27 cellular contexts compared by ENCODE assay signal in the genomic region with DNA sequence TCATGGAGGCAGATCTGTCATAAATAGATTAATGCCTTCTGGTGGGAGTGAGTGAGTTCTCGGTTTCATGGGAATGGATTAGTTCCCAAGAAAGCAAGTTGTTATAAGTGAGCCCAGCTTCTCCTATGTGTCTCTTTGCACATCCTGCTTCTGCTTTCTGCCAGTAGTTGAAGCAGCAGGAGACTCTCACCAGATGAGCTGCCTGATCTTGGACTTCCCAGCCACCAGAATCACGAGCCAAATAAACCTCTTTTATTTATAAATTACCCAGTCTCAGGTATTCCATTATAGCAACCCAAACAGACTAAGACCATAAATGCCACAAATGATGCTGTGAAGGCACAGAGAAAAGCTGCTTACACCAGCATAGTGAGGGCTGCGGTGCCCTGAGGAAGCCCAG. TPM values are rescaled to one million over a fixed set of nuclear protein-coding genes. Genes with fewer than 3 reads are reported as not detected.
DNase-seq lines count a peak whose midpoint lies in the region; ATAC-seq and TF ChIP-seq lines count a peak whose summit lies in the region.
"Had no signal": no experiment of that assay in that cellular context is flagged by ENCODE, and none has a peak within 500 bp of the region (broad histone marks: within the 10 kb centered on the region; RNA-seq: fewer than 3 reads in every experiment).

No MANE protein-coding gene starts in this region.

- CTCF ChIA-PET in HCT116 (lab: Charles Lee) (interaction anchor here (0.6 kb wide), 1 partner anchor 8 kb away, joined by 5 read pairs; no protein-coding TSS in a partner anchor), HEK293 (lab: Yijun Ruan, JAX) (interaction anchor here (1.1 to 1.2 kb wide), 3 partner anchors 115 to 324 kb away, joined by 3 to 5 read pairs (median 3); no protein-coding TSS in a partner anchor)

- H3K27ac ChIP-seq in HCT116 (ENCODE audit: low read depth, low read length), result no peak overlapping the region
- H3K27ac ChIP-seq in HEK293 (ENCODE audit: extremely low read depth, low read depth, low read length), result no peak overlapping the region
- H3K27ac ChIP-seq in right atrium auricular region, result no peak overlapping the region
- H3K27ac ChIP-seq in brain microvascular endothelial cell, result no peak overlapping the region
- H3K27ac ChIP-seq: BLaER1 had no signal

- no peaks in the 10 kb centered on the region for H3K9me2 ChIP-seq in HCT116 (ENCODE audit: insufficient read depth)

- TF ChIP-seq RAD21 in HCT116 (IDR thresholded peaks at IDR 0.05; ENCODE audit: low read depth), result no peak

- no peak for TF ChIP-seq POLR2A in HCT116 (IDR thresholded peaks at IDR 0.05; ENCODE audit: borderline replicate concordance, extremely low read depth, insufficient read depth, insufficient read length)

- H2AFZ ChIP-seq in HCT116 (ENCODE audit: low read depth, low read length, poor library complexity, severe bottlenecking), result no peak overlapping the region

- POLR2A ChIA-PET in HCT116 (lab: Charles Lee) (no interaction called here), HEK293 (lab: Yijun Ruan, JAX) (no interaction called here)

- no peak overlapping the region for H3K4me2 ChIP-seq in HCT116 (ENCODE audit: low read length)
- H3K4me2 ChIP-seq: BLaER1 had no signal

- in situ Hi-C loops in brain microvascular endothelial cell (cut with HindIII; ENCODE audit: low pct_ligation_motif_present, low sequenced_read_pairs), result no loop called here

- TF ChIP-seq CTCF in HCT116 (IDR thresholded peaks at IDR 0.05 in 2 of 3, conservative IDR thresholded peaks at IDR 0.05 in 1 of 3; ENCODE audit: borderline replicate concordance in 1 of 3, insufficient read depth in 1 of 3, low read depth in 2 of 3, low read length in 2 of 3) (no peak), HEK293 (tag by site-specific recombination; IDR thresholded peaks at IDR 0.05) (no peak), right atrium auricular region (IDR thresholded peaks at IDR 0.05) (no peak), brain microvascular endothelial cell (IDR thresholded peaks at IDR 0.05; ENCODE audit: low read depth, low read length, missing control alignments) (no peak)

- H3K4me3 ChIP-seq in HCT116 (replicated peaks in 1 of 2; ENCODE audit: low read depth in 1 of 2, low read length in 2 of 2) (no peak overlapping the region), HEK293 (ENCODE audit: low read depth, low read length) (no peak overlapping the region), right atrium auricular region (no peak overlapping the region), brain microvascular endothelial cell (ENCODE audit: low read depth, low read length) (no peak overlapping the region)
- H3K4me3 ChIP-seq: BLaER1, GM12878 had no signal

- intact Hi-C loops in HCT116 (cut with micrococcal nuclease), result loop anchor here (10.0 kb wide), 1 partner anchor 94 kb away; a partner anchor contains a TSS

- ATAC-seq in HCT116, result no peak
- ATAC-seq: GM12878 had no signal

- DNase-seq in HCT116 (ENCODE audit: low read depth, low spot score), result no peak
- DNase-seq in left kidney (ENCODE audit: low read depth, low spot score), result peak; percentile 9
- DNase-seq in right atrium auricular region (ENCODE audit: low spot score), result no peak
- DNase-seq in brain microvascular endothelial cell, result no peak
- DNase-seq: 8988T; ACHN; BE2C; C1 segment of cervical spinal cord; CD4-positive, alpha-beta memory T cell; CD4-positive, CD25-positive, alpha-beta regulatory T cell; CD8-positive, alpha-beta memory T cell; COR-L47; DMS 273 treated with DMSO at 0.1 percent for 48 hours; DMS153; DMS53; DMS79; DND-41; EL; GDM1 had no signal

- RAD21 ChIA-PET in HCT116 (lab: Charles Lee; ENCODE audit: low non-redundant PET in 1 of 2, low total read pairs in 2 of 2, uncharacterized antibody in 2 of 2, unreplicated experiment in 2 of 2), result no interaction called here

- no peak overlapping the region for H3K9ac ChIP-seq in HCT116 (ENCODE audit: low read length)
- H3K9ac ChIP-seq: BLaER1 had no signal

- no peaks in the 10 kb centered on the region for H3K27me3 ChIP-seq in HCT116 (ENCODE audit: insufficient read depth, low read length)
- no peaks in the 10 kb centered on the region for H3K27me3 ChIP-seq in right atrium auricular region
- no peaks in the 10 kb centered on the region for H3K27me3 ChIP-seq in brain microvascular endothelial cell (replicated peaks)
- H3K27me3 ChIP-seq: BE2C, BLaER1 had no signal

- H4K20me1 ChIP-seq in HCT116 (ENCODE audit: insufficient read depth), result no peaks in the 10 kb centered on the region
- H4K20me1 ChIP-seq: BLaER1 had no signal

- no TSS peak for BruUV-seq in HCT116 (replicated peaks; lab: Mats Ljungman, UMichigan)

- H3K79me2 ChIP-seq in HCT116 (ENCODE audit: insufficient read depth, low read length), result no peaks in the 10 kb centered on the region

- H3K4me1 ChIP-seq in HCT116 (ENCODE audit: control insufficient read depth in 1 of 2, insufficient read depth in 2 of 2, low read length in 2 of 2) (peaks cover 13 to 23% of the 10 kb centered on the region in 2 experiments), HEK293 (ENCODE audit: control insufficient read depth, insufficient read depth, low read length) (no peaks in the 10 kb centered on the region), right atrium auricular region (no peaks in the 10 kb centered on the region)
- H3K4me1 ChIP-seq: BE2C, BLaER1 had no signal

- H3K9me3 ChIP-seq in HCT116 (ENCODE audit: control insufficient read depth in 1 of 2, insufficient read depth in 1 of 2, low read depth in 1 of 2, low read length in 2 of 2) (peaks cover 3 to 10% of the 10 kb centered on the region in 2 experiments; a peak in 1 of 4 replicates), HEK293 (ENCODE audit: control insufficient read depth, insufficient read depth, low read depth, low read length) (no peaks in the 10 kb centered on the region), right atrium auricular region (peaks cover 0 to 11% of the 10 kb centered on the region in 2 donors)
- H3K9me3 ChIP-seq: BE2C, BLaER1 had no signal

- no peaks in the 10 kb centered on the region for H3K36me3 ChIP-seq in HCT116 (ENCODE audit: control insufficient read depth in 1 of 2, insufficient read depth in 2 of 2, low read length in 2 of 2)
- H3K36me3 ChIP-seq in HEK293 (ENCODE audit: control insufficient read depth in 2 of 2, insufficient read depth in 1 of 2, low read length in 2 of 2), result no peaks in the 10 kb centered on the region
- H3K36me3 ChIP-seq in right atrium auricular region, result no peaks in the 10 kb centered on the region
- no peaks in the 10 kb centered on the region for H3K36me3 ChIP-seq in brain microvascular endothelial cell (replicated peaks)
- H3K36me3 ChIP-seq: BE2C, BLaER1 had no signal

TF ChIP-seq in HCT116, 20 proteins besides CTCF, POLR2A, EP300 and RAD21:
- TF ChIP-seq CBX3 (IDR thresholded peaks at IDR 0.05; ENCODE audit: low read depth) (0 out of 2 replicates have a peak, but pooled peaks have one; percentile 25), EGR1 (IDR thresholded peaks at IDR 0.05; ENCODE audit: low read depth) (no peak), EZH2phosphoT487 (IDR thresholded peaks at IDR 0.05; ENCODE audit: borderline replicate concordance) (no peak), FOSL1 (IDR thresholded peaks at IDR 0.05; ENCODE audit: low read depth) (no peak)

TF ChIP-seq in HEK293, 187 proteins besides CTCF, POLR2A, EP300 and RAD21:
- 0 out of 2 replicates have a peak, but pooled peaks have one; percentile 10 for TF ChIP-seq ZFHX2 (tag by site-specific recombination; conservative IDR thresholded peaks at IDR 0.05)
- TF ChIP-seq SETDB1 (IDR thresholded peaks at IDR 0.05; ENCODE audit: insufficient read length, low read length), result peak; percentile 61
- TF ChIP-seq ZNF292 (tag by site-specific recombination; IDR thresholded peaks at IDR 0.05; ENCODE audit: borderline replicate concordance, low read depth), result no peak

RNA-seq across cellular contexts. Expression of a gene that starts 28.9 kb away (rescaled TPM):
- 0.44 TPM for total RNA-seq in HCT116 (2021; ENCODE audit: unreplicated experiment)
- polyA plus RNA-seq in HCT116 (2012), result not detected in 2 replicates
- not detected for total RNA-seq in right atrium auricular region
- total RNA-seq: A673; CD4-positive, alpha-beta memory T cell; CD4-positive, CD25-positive, alpha-beta regulatory T cell; CD8-positive, alpha-beta memory T cell; Daoy; G401 had no signal
- polyA plus RNA-seq: AG04450; CD14-positive monocyte; CD4-positive, alpha-beta memory T cell; CD4-positive, CD25-positive, alpha-beta regulatory T cell; CD8-positive, alpha-beta memory T cell; GM12878 had no signal
